Comparison of ENCODE assay signal across 9 cellular contexts in the genomic region with DNA sequence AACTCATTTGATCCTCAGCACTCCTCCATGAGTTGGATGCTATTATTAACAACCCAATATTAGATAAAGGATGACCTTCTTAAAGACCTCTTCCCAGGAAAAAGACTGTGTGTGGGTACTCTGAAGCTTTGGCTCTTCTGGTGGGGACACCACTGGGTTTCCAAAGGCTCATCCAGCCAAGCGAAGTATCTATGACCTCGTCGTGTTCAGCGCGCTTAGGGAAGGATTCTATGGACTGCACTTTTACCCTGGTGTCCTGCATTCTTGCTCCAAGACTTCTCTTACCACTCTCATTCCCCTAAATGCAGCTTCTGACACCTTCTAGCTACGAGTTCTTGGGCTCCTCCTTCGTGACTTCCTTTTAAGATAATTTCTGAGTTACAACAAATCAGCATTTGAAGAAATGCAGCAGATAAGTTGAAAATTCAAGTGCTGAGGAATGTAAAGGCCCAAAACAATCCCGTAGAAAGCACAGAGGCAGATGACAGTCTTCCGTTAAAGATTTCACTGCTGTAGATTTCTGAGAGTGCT. TPM values are rescaled to one million over a fixed set of nuclear protein-coding genes. Genes with fewer than 3 reads are reported as not detected.
DNase-seq lines count a peak whose midpoint lies in the region; ATAC-seq and TF ChIP-seq lines count a peak whose summit lies in the region.
"Had no signal": no experiment of that assay in that cellular context is flagged by ENCODE, and none has a peak within 500 bp of the region (broad histone marks: within the 10 kb centered on the region; RNA-seq: fewer than 3 reads in every experiment).

No MANE protein-coding gene starts in this region.

- no peaks in the 10 kb centered on the region for H3K9me2 ChIP-seq in GM23338 (ENCODE audit: insufficient read depth)

- no peaks in the 10 kb centered on the region for H3K79me2 ChIP-seq in GM23338 (replicated peaks; ENCODE audit: insufficient read depth)

- TF ChIP-seq CTCF in GM23338 (conservative IDR thresholded peaks at IDR 0.05; ENCODE audit: low read depth in 2 of 2) (no peak), breast epithelium (IDR thresholded peaks at IDR 0.05) (no peak)

- H3K4me2 ChIP-seq in GM23338 (peak overlapping the region; percentile 65), skeletal muscle satellite cell (ENCODE audit: low read length) (peak overlapping the region; percentile 84)

- H4K20me1 ChIP-seq in GM23338 (replicated peaks; ENCODE audit: insufficient read depth), result no peaks in the 10 kb centered on the region

- DNase-seq in GM23338 (ENCODE audit: low spot score), result no peak
- no peak for DNase-seq in breast epithelium (ENCODE audit: low spot score in 2 of 2)
- DNase-seq in left lobe of liver (ENCODE audit: low spot score), result no peak
- DNase-seq in HuH-7 (ENCODE audit: low spot score), result no peak
- DNase-seq in NCI-H1930 (lab: John Stamatoyannopoulos, UW), result no peak
- no peak for DNase-seq in NCI-H82 treated with DMSO at 0.1 percent for 48 hours (lab: John Stamatoyannopoulos, UW; ENCODE audit: unreplicated experiment)
- DNase-seq: NCI-H1092 treated with DMSO at 0.1 percent for 48 hours had no signal

- TF ChIP-seq POLR2A in breast epithelium (IDR thresholded peaks at IDR 0.05), result no peak

- H3K27ac ChIP-seq in GM23338 (ENCODE audit: low read depth) (peak overlapping the region; percentile 78), breast epithelium (peak overlapping the region; percentile 93 to 94)

- H3K4me1 Mint-ChIP-seq in GM23338, result peaks cover 18% of the 10 kb centered on the region

- H3K9me3 Mint-ChIP-seq in GM23338, result no peaks in the 10 kb centered on the region; the same call in 2 of the 3 replicates

- intact Hi-C loops in breast epithelium (cut with DNase I; ENCODE audit: low total_unique reads), result no loop called here

- H3K27ac Mint-ChIP-seq in GM23338, result peak overlapping the region; percentile 90

- no peaks in the 10 kb centered on the region for H3F3A ChIP-seq in GM23338 (replicated peaks; ENCODE audit: low read depth)

- no peaks in the 10 kb centered on the region for H3K27me3 Mint-ChIP-seq in GM23338 (ENCODE audit: insufficient read depth, low read depth, poor library complexity)

- peak overlapping the region; percentile 96; the same call in 1 of the 2 replicates for H2AFZ ChIP-seq in GM23338

- no peak overlapping the region for H3K4me3 Mint-ChIP-seq in GM23338

- H3K9me3 ChIP-seq in breast epithelium (no peaks in the 10 kb centered on the region), skeletal muscle satellite cell (replicated peaks; ENCODE audit: low read length) (no peaks in the 10 kb centered on the region)

- peak overlapping the region; percentile 78 for H3K9ac ChIP-seq in skeletal muscle satellite cell (ENCODE audit: low read depth, low read length)

- no peaks in the 10 kb centered on the region for H3K36me3 Mint-ChIP-seq in GM23338 (ENCODE audit: low read depth)

- H3K4me1 ChIP-seq in GM23338 (ENCODE audit: insufficient read depth) (peaks cover 19% of the 10 kb centered on the region), breast epithelium (no peaks in the 10 kb centered on the region), skeletal muscle satellite cell (ENCODE audit: control insufficient read depth, insufficient read depth, low read length) (peaks cover 26% of the 10 kb centered on the region)

- no peaks in the 10 kb centered on the region for H3K27me3 ChIP-seq in GM23338 (ENCODE audit: insufficient read depth)
- H3K27me3 ChIP-seq in breast epithelium, result no peaks in the 10 kb centered on the region
- H3K27me3 ChIP-seq in skeletal muscle satellite cell (ENCODE audit: control insufficient read depth, insufficient read depth, low read length), result no peaks in the 10 kb centered on the region

- H3K4me3 ChIP-seq in GM23338, result no peak overlapping the region
- H3K4me3 ChIP-seq in breast epithelium, result peak overlapping the region; percentile 47 to 72 (median 55)
- H3K4me3 ChIP-seq in skeletal muscle satellite cell (ENCODE audit: low read length), result peak overlapping the region; percentile 72

- no peaks in the 10 kb centered on the region for H3K36me3 ChIP-seq in GM23338 (ENCODE audit: insufficient read depth)
- H3K36me3 ChIP-seq in breast epithelium, result no peaks in the 10 kb centered on the region
- no peaks in the 10 kb centered on the region for H3K36me3 ChIP-seq in skeletal muscle satellite cell (ENCODE audit: insufficient read depth, low read length)

- no peak for ATAC-seq in GM23338
- ATAC-seq in left lobe of liver, result peak; percentile 52
- no peak for ATAC-seq in HG02623 (IDR thresholded peaks at IDR 0.05; ENCODE audit: unreplicated experiment)

TF ChIP-seq in GM23338, 12 proteins besides CTCF, POLR2A, EP300 and RAD21 (continues in another document):
- TF ChIP-seq, protein P1, sequence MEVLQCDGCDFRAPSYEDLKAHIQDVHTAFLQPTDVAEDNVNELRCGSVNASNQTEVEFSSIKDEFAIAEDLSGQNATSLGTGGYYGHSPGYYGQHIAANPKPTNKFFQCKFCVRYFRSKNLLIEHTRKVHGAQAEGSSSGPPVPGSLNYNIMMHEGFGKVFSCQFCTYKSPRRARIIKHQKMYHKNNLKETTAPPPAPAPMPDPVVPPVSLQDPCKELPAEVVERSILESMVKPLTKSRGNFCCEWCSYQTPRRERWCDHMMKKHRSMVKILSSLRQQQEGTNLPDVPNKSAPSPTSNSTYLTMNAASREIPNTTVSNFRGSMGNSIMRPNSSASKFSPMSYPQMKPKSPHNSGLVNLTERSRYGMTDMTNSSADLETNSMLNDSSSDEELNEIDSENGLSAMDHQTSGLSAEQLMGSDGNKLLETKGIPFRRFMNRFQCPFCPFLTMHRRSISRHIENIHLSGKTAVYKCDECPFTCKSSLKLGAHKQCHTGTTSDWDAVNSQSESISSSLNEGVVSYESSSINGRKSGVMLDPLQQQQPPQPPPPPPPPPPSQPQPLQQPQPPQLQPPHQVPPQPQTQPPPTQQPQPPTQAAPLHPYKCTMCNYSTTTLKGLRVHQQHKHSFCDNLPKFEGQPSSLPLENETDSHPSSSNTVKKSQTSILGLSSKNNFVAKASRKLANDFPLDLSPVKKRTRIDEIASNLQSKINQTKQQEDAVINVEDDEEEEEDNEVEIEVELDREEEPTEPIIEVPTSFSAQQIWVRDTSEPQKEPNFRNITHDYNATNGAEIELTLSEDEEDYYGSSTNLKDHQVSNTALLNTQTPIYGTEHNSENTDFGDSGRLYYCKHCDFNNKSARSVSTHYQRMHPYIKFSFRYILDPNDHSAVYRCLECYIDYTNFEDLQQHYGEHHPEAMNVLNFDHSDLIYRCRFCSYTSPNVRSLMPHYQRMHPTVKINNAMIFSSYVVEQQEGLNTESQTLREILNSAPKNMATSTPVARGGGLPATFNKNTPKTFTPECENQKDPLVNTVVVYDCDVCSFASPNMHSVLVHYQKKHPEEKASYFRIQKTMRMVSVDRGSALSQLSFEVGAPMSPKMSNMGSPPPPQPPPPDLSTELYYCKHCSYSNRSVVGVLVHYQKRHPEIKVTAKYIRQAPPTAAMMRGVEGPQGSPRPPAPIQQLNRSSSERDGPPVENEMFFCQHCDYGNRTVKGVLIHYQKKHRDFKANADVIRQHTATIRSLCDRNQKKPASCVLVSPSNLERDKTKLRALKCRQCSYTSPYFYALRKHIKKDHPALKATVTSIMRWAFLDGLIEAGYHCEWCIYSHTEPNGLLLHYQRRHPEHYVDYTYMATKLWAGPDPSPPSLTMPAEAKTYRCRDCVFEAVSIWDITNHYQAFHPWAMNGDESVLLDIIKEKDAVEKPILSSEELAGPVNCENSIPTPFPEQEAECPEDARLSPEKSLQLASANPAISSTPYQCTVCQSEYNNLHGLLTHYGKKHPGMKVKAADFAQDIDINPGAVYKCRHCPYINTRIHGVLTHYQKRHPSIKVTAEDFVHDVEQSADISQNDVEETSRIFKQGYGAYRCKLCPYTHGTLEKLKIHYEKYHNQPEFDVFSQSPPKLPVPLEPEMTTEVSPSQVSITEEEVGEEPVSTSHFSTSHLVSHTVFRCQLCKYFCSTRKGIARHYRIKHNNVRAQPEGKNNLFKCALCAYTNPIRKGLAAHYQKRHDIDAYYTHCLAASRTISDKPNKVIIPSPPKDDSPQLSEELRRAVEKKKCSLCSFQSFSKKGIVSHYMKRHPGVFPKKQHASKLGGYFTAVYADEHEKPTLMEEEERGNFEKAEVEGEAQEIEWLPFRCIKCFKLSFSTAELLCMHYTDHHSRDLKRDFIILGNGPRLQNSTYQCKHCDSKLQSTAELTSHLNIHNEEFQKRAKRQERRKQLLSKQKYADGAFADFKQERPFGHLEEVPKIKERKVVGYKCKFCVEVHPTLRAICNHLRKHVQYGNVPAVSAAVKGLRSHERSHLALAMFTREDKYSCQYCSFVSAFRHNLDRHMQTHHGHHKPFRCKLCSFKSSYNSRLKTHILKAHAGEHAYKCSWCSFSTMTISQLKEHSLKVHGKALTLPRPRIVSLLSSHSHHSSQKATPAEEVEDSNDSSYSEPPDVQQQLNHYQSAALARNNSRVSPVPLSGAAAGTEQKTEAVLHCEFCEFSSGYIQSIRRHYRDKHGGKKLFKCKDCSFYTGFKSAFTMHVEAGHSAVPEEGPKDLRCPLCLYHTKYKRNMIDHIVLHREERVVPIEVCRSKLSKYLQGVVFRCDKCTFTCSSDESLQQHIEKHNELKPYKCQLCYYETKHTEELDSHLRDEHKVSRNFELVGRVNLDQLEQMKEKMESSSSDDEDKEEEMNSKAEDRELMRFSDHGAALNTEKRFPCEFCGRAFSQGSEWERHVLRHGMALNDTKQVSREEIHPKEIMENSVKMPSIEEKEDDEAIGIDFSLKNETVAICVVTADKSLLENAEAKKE (CRISPR knock-in tag; IDR thresholded peaks at IDR 0.05), result no peak

RNA-seq across cellular contexts. Expression of a gene that starts 0.7 kb away (rescaled TPM):
- 3.4 and 5.7 TPM in 2 replicates for total RNA-seq in GM23338 (2014; rRNA removed; shearing (Covaris generic))
- polyA plus RNA-seq in GM23338 (2016; fragmentation: Nextera tagmentation; extraction: Ambion mirVana), result 3.1 and 3.3 TPM in 2 replicates
- total RNA-seq in breast epithelium, result 100 to 1,000 TPM in 2 of 3 donors, 10 to 100 TPM in 1; 94.7 to 174 (median 105) TPM
- total RNA-seq in left lobe of liver, result 46.2 TPM
- total RNA-seq in skeletal muscle satellite cell (2012; rRNA removed), result 18.1 and 34.0 TPM in 2 replicates
